In the genomic region with DNA sequence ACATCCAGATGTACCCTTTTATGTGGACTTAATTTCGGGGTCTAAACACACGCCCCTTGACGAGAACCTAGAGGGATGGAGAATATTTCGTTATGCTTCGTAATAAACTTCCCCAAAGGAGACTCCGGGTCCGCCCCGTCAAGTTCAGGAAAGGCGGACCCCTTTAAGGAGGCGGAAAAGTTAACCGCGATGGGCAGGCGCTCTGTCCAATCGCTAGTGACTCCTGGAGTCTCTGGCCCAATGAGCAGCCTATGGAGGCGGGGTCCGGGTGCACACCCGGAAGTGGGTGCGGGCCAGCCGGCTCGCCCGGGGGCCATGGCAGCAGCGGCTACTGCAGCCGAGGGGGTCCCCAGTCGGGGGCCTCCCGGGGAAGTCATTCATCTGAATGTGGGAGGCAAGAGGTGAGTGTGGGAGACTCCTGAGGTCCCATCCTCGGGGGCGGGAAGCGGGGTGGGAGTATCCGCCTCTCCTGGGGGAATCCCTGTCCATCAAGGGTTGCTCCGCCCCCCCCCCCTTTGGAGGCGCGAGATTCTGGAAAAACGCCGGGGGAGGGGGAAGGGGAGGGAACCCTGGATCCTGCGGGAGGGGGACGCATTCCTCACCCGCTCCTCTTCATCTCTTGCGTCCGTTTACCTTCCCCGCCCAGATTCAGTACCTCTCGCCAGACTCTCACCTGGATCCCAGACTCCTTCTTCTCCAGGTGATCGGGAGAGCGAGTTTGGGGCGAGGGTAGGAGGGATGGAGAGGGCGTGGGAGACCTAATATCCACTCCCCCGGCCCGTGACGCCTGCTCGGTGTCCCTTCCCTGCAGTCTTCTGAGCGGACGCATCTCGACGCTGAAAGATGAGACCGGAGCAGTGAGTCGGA, we compare ENCODE assay signal across 8 cellular contexts. TPM values are rescaled to one million over a fixed set of nuclear protein-coding genes. Genes with fewer than 3 reads are reported as not detected.
DNase-seq lines count a peak whose midpoint lies in the region; ATAC-seq and TF ChIP-seq lines count a peak whose summit lies in the region.

A gene with protein sequence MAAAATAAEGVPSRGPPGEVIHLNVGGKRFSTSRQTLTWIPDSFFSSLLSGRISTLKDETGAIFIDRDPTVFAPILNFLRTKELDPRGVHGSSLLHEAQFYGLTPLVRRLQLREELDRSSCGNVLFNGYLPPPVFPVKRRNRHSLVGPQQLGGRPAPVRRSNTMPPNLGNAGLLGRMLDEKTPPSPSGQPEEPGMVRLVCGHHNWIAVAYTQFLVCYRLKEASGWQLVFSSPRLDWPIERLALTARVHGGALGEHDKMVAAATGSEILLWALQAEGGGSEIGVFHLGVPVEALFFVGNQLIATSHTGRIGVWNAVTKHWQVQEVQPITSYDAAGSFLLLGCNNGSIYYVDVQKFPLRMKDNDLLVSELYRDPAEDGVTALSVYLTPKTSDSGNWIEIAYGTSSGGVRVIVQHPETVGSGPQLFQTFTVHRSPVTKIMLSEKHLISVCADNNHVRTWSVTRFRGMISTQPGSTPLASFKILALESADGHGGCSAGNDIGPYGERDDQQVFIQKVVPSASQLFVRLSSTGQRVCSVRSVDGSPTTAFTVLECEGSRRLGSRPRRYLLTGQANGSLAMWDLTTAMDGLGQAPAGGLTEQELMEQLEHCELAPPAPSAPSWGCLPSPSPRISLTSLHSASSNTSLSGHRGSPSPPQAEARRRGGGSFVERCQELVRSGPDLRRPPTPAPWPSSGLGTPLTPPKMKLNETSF (plus strand): TSS at position 289 of the 867 bp plus-strand sequence. CDS start 27 bp downstream, at position 316.

- peak; percentile 89 for ATAC-seq in GM18502 (IDR thresholded peaks at IDR 0.05; ENCODE audit: poor library complexity, unreplicated experiment)
- peak; percentile 86 for ATAC-seq in HG02970 (IDR thresholded peaks at IDR 0.05; ENCODE audit: low FRiP score, unreplicated experiment)

- H3K36me3 ChIP-seq in right atrium auricular region, result peaks cover 11% of the 10 kb centered on the region
- H3K36me3 ChIP-seq in vagina, result peaks cover 0 to 16% of the 10 kb centered on the region in 2 donors

- DNase-seq in NCI-H187 treated with DMSO at 0.1 percent for 48 hours (lab: John Stamatoyannopoulos, UW), result peak; percentile 67
- DNase-seq in anterior cingulate cortex (lab: John Stamatoyannopoulos, UW), result peak; percentile 55 to 93 (median 86)
- peak; percentile 95 for DNase-seq in right atrium auricular region (ENCODE audit: low spot score)
- DNase-seq in putamen (ENCODE audit: low spot score), result peak; percentile 94
- no peak for DNase-seq in vagina (ENCODE audit: extremely low spot score in 2 of 2)

- H3K4me3 ChIP-seq in right atrium auricular region (peak within 1 kb of the TSS; percentile 72 to 78), vagina (peak within 1 kb of the TSS; percentile 68 to 78)

- H3K27me3 ChIP-seq in right atrium auricular region (no peaks in the 10 kb centered on the region), vagina (no peaks in the 10 kb centered on the region)

- intact Hi-C loops in T-helper 2 cell treated with Interferon-gamma antibody and Interleukin-4, amounts not matched to agents 100 ng/mL and 5 ng/mL, for 36 hours (cut with micrococcal nuclease), result loop anchor here (2.0 kb wide), 2 partner anchors 22 to 48 kb away; no protein-coding TSS in a partner anchor
- intact Hi-C loops in vagina (cut with DNase I), result no loop called here

- H3K9me3 ChIP-seq in right atrium auricular region (no peaks in the 10 kb centered on the region), vagina (no peaks in the 10 kb centered on the region)

- TF ChIP-seq POLR2A in vagina (IDR thresholded peaks at IDR 0.05), result no peak

- H3K27ac ChIP-seq in right atrium auricular region, result peak within 1 kb of the TSS; percentile 73 to 80
- peak within 1 kb of the TSS; percentile 68 for H3K27ac ChIP-seq in vagina

- TF ChIP-seq CTCF in right atrium auricular region (IDR thresholded peaks at IDR 0.05) (no peak), vagina (IDR thresholded peaks at IDR 0.05) (no peak)

- H3K4me1 ChIP-seq in right atrium auricular region (peaks cover 0 to 22% of the 10 kb centered on the region in 2 donors), vagina (peaks cover 22% of the 10 kb centered on the region)

RNA-seq across cellular contexts. Expression of the gene that starts here (rescaled TPM):
- 141 and 150 TPM in 2 replicates for total RNA-seq in T-helper 2 cell treated with Interferon-gamma antibody and Interleukin-4, amounts not matched to agents 100 ng/mL and 5 ng/mL, for 36 hours
- total RNA-seq in right atrium auricular region (10 to 100 TPM; 15.8 to 35.6 TPM), vagina (51.6 TPM)

Comparison
In these comparisons a context has a peak if more than half of its experiments do, and no peak if none do; other contexts are left out.
1. DNase-seq: peak in NCI-H187 treated with DMSO at 0.1 percent for 48 hours (single experiment), anterior cingulate cortex (58 of 58), right atrium auricular region (single experiment) and putamen (single experiment); none in vagina (0 of 2).